8 cellular contexts compared by ENCODE assay signal in the genomic region with DNA sequence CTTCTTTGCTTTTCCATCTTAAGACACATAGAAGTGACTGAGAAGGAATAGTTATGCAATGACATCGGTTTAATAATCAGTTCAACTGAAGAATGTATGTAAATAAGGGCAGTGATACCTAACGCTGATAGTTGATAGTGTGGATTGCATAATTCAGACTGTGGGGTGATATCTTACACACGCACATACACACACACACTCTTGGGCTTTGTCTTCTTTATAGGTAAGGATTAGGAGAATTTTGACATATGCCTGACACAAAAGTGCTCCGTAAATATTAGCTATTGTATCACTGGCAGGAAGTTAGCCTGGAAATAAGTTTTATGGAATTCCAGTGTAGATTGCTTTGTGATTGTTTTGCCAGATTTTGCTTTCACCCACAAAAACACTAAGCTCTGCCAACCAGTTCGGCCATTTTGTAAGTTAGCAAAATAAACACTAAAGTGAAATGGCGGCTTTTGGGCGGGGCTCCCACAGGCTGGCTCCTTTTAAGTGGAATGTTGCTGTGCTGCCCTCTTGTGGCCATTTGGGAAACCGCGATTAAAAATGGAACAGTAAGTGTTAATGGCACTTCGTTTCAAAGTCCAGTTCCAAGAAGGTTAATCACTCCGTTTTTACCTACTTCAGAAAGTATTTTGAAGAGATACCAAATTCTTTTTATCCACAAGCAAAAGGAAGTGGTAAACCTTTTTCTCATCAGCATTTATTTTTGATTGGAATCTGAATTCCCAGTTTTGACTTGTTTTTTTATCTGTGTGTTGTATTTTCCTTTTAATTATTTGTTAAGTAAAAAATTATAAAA. TPM values are rescaled to one million over a fixed set of nuclear protein-coding genes. Genes with fewer than 3 reads are reported as not detected.
DNase-seq lines count a peak whose midpoint lies in the region; ATAC-seq and TF ChIP-seq lines count a peak whose summit lies in the region.

No MANE protein-coding gene starts in this region.

- H3K4me1 ChIP-seq in ascending aorta (peaks cover 9 to 91% of the 10 kb centered on the region in 2 donors), right atrium auricular region (peaks cover 0 to 96% of the 10 kb centered on the region in 2 donors), urinary bladder (ENCODE audit: insufficient read depth) (peaks cover 4% of the 10 kb centered on the region)

- peak; percentile 26 for ATAC-seq in CD4-positive, alpha-beta T cell (ENCODE audit: poor library complexity)

- TF ChIP-seq CTCF in CD4-positive, alpha-beta T cell (IDR thresholded peaks at IDR 0.05), result peak; percentile 94
- TF ChIP-seq CTCF in ascending aorta (IDR thresholded peaks at IDR 0.05), result peak; percentile 75 to 92 (median 88)
- TF ChIP-seq CTCF in right atrium auricular region (IDR thresholded peaks at IDR 0.05), result peak; percentile 88 to 97

- H3K27me3 ChIP-seq in CD4-positive, alpha-beta T cell (ENCODE audit: control insufficient read depth, insufficient read depth, low read length), result no peaks in the 10 kb centered on the region
- H3K27me3 ChIP-seq in ascending aorta, result no peaks in the 10 kb centered on the region
- no peaks in the 10 kb centered on the region for H3K27me3 ChIP-seq in right atrium auricular region

- WGBS in urinary bladder, result 25% methylated on average over 11 of the region's 11 CpGs

- peak overlapping the region; percentile 67 for H3K4me3 Mint-ChIP-seq in CD4-positive, alpha-beta T cell

- peak overlapping the region; percentile 63 for H3K27ac ChIP-seq in CD4-positive, alpha-beta T cell (ENCODE audit: low read depth, low read length)
- H3K27ac ChIP-seq in ascending aorta (peak overlapping the region; percentile 96 to 97), right atrium auricular region (peak overlapping the region; percentile 75 to 82), urinary bladder (ENCODE audit: low read depth) (peak overlapping the region; percentile 86)

- H3K4me1 Mint-ChIP-seq in CD4-positive, alpha-beta T cell (ENCODE audit: low read depth), result peaks cover 84% of the 10 kb centered on the region

- CTCF ChIA-PET in CD4-positive, alpha-beta T cell (lab: Charles Lee), result interaction anchor here (0.6 to 5.7 kb wide), 17 partner anchors 13 to 122 kb away, joined by 3 to 51 read pairs (median 6); a partner anchor contains a TSS

- H3K36me3 ChIP-seq in ascending aorta (no peaks in the 10 kb centered on the region), right atrium auricular region (no peaks in the 10 kb centered on the region), urinary bladder (ENCODE audit: insufficient read depth) (no peaks in the 10 kb centered on the region)

- intact Hi-C loops in CD4-positive, alpha-beta T cell (cut with DNase I, micrococcal nuclease), result loop anchor here (1.0 kb wide), 3 partner anchors 32 to 121 kb away; no protein-coding TSS in a partner anchor
- intact Hi-C loops in ascending aorta (cut with DNase I), result loop anchor here (1.0 to 5.0 kb wide), 5 partner anchors 36 to 399 kb away; no protein-coding TSS in a partner anchor

- no peaks in the 10 kb centered on the region for H3K27me3 Mint-ChIP-seq in CD4-positive, alpha-beta T cell

- peak overlapping the region; percentile 7 to 42 for H3K4me3 ChIP-seq in ascending aorta
- H3K4me3 ChIP-seq in right atrium auricular region, result peak overlapping the region in 1 of 2 donors; percentile 14
- no peak overlapping the region for H3K4me3 ChIP-seq in urinary bladder (ENCODE audit: low read depth, low read length)

- H3K9me3 Mint-ChIP-seq in CD4-positive, alpha-beta T cell, result no peaks in the 10 kb centered on the region

- peak overlapping the region; percentile 99 for H3K27ac Mint-ChIP-seq in CD4-positive, alpha-beta T cell

- peaks cover 75% of the 10 kb centered on the region for H3K36me3 Mint-ChIP-seq in CD4-positive, alpha-beta T cell (ENCODE audit: low read depth)

- POLR2A ChIA-PET in CD4-positive, alpha-beta T cell (lab: Charles Lee), result interaction anchor here (0.6 to 15.7 kb wide), 14 partner anchors 13 to 121 kb away, joined by 3 to 352 read pairs (median 5); a partner anchor contains a TSS

- peak; percentile 82 to 94 (median 90) for DNase-seq in CD4-positive, alpha-beta T cell
- DNase-seq in HCEC 1CT (peak; percentile 89), NCI-H187 (lab: John Stamatoyannopoulos, UW) (peak; percentile 96), T-helper 2 cell (peak; percentile 62 to 91 (median 85)), ascending aorta (ENCODE audit: low spot score in 2 of 2) (peak; percentile 79 to 98), right atrium auricular region (ENCODE audit: low spot score) (peak; percentile 99), pulmonary artery endothelial cell (ENCODE audit: low read depth, low spot score) (peak; percentile 84)

- H3K9me3 ChIP-seq in CD4-positive, alpha-beta T cell (ENCODE audit: control insufficient read depth, low read length), result no peaks in the 10 kb centered on the region
- H3K9me3 ChIP-seq in ascending aorta (no peaks in the 10 kb centered on the region), right atrium auricular region (no peaks in the 10 kb centered on the region)

RNA-seq across cellular contexts. Expression of a gene that starts 17.7 kb away (rescaled TPM):
- total RNA-seq in CD4-positive, alpha-beta T cell, result 100 to 1,000 TPM; 615 to 660 TPM
- total RNA-seq in ascending aorta (61.2 TPM), right atrium auricular region (10 to 100 TPM; 31.1 to 37.9 TPM), pulmonary artery endothelial cell (63.8 and 67.9 TPM in 2 replicates), urinary bladder (210 TPM)
- polyA plus RNA-seq in urinary bladder, result 29.9 TPM
